15 cellular contexts compared by ENCODE assay signal in the genomic region with DNA sequence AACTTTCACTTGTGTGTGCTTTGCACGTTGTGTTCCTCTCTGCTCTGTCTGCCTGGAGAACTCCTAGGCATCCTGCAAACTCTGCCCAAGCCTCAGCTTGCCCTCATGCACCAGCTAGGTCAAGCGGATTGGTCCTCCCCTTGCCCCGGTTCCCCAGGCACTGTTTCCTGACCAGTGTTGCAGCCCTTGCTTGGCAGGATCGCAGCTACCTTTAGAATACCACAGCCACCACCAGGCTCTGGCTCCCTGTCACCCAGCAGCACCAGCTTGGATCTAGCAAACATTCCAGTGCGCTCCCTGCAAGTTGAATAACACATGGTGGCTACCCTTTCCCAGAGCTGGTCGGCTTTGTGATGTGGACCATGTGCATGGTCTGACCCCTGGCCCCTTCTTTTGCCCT. TPM values are rescaled to one million over a fixed set of nuclear protein-coding genes. Genes with fewer than 3 reads are reported as not detected.
DNase-seq lines count a peak whose midpoint lies in the region; ATAC-seq and TF ChIP-seq lines count a peak whose summit lies in the region.
"Had no signal": no experiment of that assay in that cellular context is flagged by ENCODE, and none has a peak within 500 bp of the region (broad histone marks: within the 10 kb centered on the region; RNA-seq: fewer than 3 reads in every experiment).

No MANE protein-coding gene starts in this region.

- ATAC-seq in lower lobe of right lung, result no peak
- ATAC-seq: natural killer cell treated with Interleukin-12 subunit alpha and Interleukin-12 subunit beta and Interleukin-15 and Interleukin-18, amount 100 ng/mL, for 72 hours had no signal

- H3K4me3 ChIP-seq in colonic mucosa (no peak overlapping the region), lower lobe of right lung (no peak overlapping the region), thyroid gland (replicated peaks in 1 of 3) (no peak overlapping the region)
- H3K4me3 ChIP-seq: adrenal gland, coronary artery, hepatocyte had no signal

- WGBS in thyroid gland, 2 donors, result 73 to 80% methylated on average over 6 of the region's 6 CpGs

- POLR2A ChIA-PET in RWPE1 (lab: Yijun Ruan, JAX; ENCODE audit: low non-redundant PET), result no interaction called here

- H3K27ac ChIP-seq in RWPE1 (peak overlapping the region; percentile 95), colonic mucosa (peak overlapping the region; percentile 18), lower lobe of right lung (peak overlapping the region; percentile 42), thyroid gland (peak overlapping the region; percentile 37 to 47 (median 38))
- H3K27ac ChIP-seq: hepatocyte had no signal

- peak overlapping the region in 1 of 2 donors; percentile 13 for H3K9ac ChIP-seq in colonic mucosa (ENCODE audit: low read depth in 2 of 2, low read length in 2 of 2)

- H3K9me3 ChIP-seq in colonic mucosa, result no peaks in the 10 kb centered on the region
- no peaks in the 10 kb centered on the region for H3K9me3 ChIP-seq in lower lobe of right lung
- no peaks in the 10 kb centered on the region for H3K9me3 ChIP-seq in thyroid gland
- H3K9me3 ChIP-seq: adrenal gland had no signal

- intact Hi-C loops in colonic mucosa (cut with DNase I) (no loop called here), lower lobe of right lung (cut with DNase I) (no loop called here), thyroid gland (cut with DNase I) (no loop called here)

- CTCF ChIA-PET in RWPE1 (lab: Yijun Ruan, JAX), result interaction anchor here (0.5 to 1.3 kb wide), 2 partner anchors 15 to 489 kb away, joined by 5 to 9 read pairs; no protein-coding TSS in a partner anchor

- TF ChIP-seq POLR2A in thyroid gland (IDR thresholded peaks at IDR 0.05), result no peak

- DNase-seq in RWPE1 (ENCODE audit: low spot score), result no peak
- no peak for DNase-seq in colonic mucosa
- DNase-seq in lower lobe of right lung, result no peak
- peak in 1 of 2 donors; percentile 15 for DNase-seq in thyroid gland
- no peak for DNase-seq in OCI-M1 (lab: John Stamatoyannopoulos, UW)
- no peak for DNase-seq in NCI-H2227 treated with DMSO at 0.1 percent for 48 hours (lab: John Stamatoyannopoulos, UW)
- no peak for DNase-seq in AML-193 (lab: John Stamatoyannopoulos, UW)
- DNase-seq: activated CD4-positive, alpha-beta T cell treated with anti-CD3 and anti-CD28 coated beads for 1 hour; activated T-cell treated with anti-CD3 and anti-CD28 coated beads for 4 hours; adrenal gland; NCI-H1930; stimulated activated CD8-positive, alpha-beta memory T cell treated with anti-CD3 and anti-CD28 coated beads, Interleukin-4, amount 100 ng/mL, for 48 hours had no signal

- no peak for TF ChIP-seq CTCF in RWPE1 (conservative IDR thresholded peaks at IDR 0.05; ENCODE audit: low read depth)
- TF ChIP-seq CTCF in colonic mucosa (IDR thresholded peaks at IDR 0.05), result no peak
- TF ChIP-seq CTCF in lower lobe of right lung (IDR thresholded peaks at IDR 0.05), result no peak
- TF ChIP-seq CTCF in thyroid gland (IDR thresholded peaks at IDR 0.05), result no peak

- H3K36me3 ChIP-seq in colonic mucosa, result no peaks in the 10 kb centered on the region
- no peaks in the 10 kb centered on the region for H3K36me3 ChIP-seq in lower lobe of right lung
- no peaks in the 10 kb centered on the region for H3K36me3 ChIP-seq in thyroid gland
- H3K36me3 ChIP-seq: adrenal gland had no signal

- H3K4me1 ChIP-seq in colonic mucosa (peaks cover 32% of the 10 kb centered on the region), lower lobe of right lung (peaks cover 100% of the 10 kb centered on the region), thyroid gland (peaks cover 86 to 97% of the 10 kb centered on the region in 2 donors)

- H3K27me3 ChIP-seq in colonic mucosa (no peaks in the 10 kb centered on the region), lower lobe of right lung (ENCODE audit: low read depth) (no peaks in the 10 kb centered on the region), thyroid gland (no peaks in the 10 kb centered on the region)
- H3K27me3 ChIP-seq: adrenal gland, hepatocyte had no signal

RNA-seq across cellular contexts. Expression of a gene that starts 19.0 kb away (rescaled TPM):
- total RNA-seq in colonic mucosa (10 to 100 TPM; 51.0 to 54.0 TPM), lower lobe of right lung (102 TPM), thyroid gland (100 to 1,000 TPM in 2 of 4 donors, 10 to 100 TPM in 2; 59.9 to 128 (median 94.4) TPM)

Comparison
In these comparisons a context has a peak if more than half of its experiments do, and no peak if none do; other contexts are left out.
1. H3K27ac ChIP-seq: peak in every context shown above with its lines; median percentile 95 in RWPE1; 42 in lower lobe of right lung; 38 in thyroid gland; 18 in colonic mucosa.